ENCODE assay signal across 22 cellular contexts in the genomic region with DNA sequence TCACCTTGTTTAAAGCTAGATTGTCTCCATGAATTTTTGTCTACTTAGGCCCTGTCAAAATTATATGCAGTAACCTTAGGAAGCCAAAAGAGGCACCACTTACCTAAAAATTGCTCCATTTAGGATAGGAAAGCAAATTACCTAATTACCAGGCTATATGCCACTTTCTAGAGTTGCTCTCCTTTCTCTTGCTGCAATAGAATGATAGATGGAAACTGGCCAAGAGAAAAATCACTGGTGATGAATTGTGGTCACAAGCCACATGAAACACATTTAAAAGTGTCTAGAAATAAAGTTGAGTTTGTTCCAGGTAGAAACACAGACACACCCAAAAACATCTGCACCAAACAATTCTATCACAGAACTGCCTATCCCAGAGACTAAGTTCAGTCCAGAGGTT.
DNase-seq lines count a peak whose midpoint lies in the region; FAIRE-seq and TF ChIP-seq lines count a peak whose summit lies in the region.
"Had no signal": no experiment of that assay in that cellular context is flagged by ENCODE, and none has a peak within 500 bp of the region (broad histone marks: within the 10 kb centered on the region; RNA-seq: fewer than 3 reads in every experiment).

No MANE protein-coding gene starts in this region.

- H2AFZ ChIP-seq in mammary epithelial cell (ENCODE audit: low read depth, low read length) = no peak overlapping the region

- H3K4me2 ChIP-seq in mammary epithelial cell (ENCODE audit: insufficient read depth, low read depth, low read length) = no peak overlapping the region
- H3K4me2 ChIP-seq: KMS-11 had no signal

- FAIRE-seq in urothelium cell line (lab: Jason Lieb, UNC) = no peak
- FAIRE-seq: GM12878 had no signal

- no peaks in the 10 kb centered on the region for H3K9me3 ChIP-seq in mammary epithelial cell (replicated peaks; ENCODE audit: insufficient read depth, low read length)
- H3K9me3 ChIP-seq: BE2C, SJCRH30 had no signal

- H3K9ac ChIP-seq in mammary epithelial cell (ENCODE audit: insufficient read depth, low read length) = no peak overlapping the region
- H3K9ac ChIP-seq: KMS-11 had no signal

- peaks cover 2% of the 10 kb centered on the region for H3K27me3 ChIP-seq in mammary epithelial cell (ENCODE audit: insufficient read depth, low read length)
- H3K27me3 ChIP-seq: BE2C, SJCRH30 had no signal

- no peak overlapping the region for H3K27ac ChIP-seq in mammary epithelial cell (ENCODE audit: insufficient read depth, low read depth, low read length)
- H3K27ac ChIP-seq: 22Rv1, KMS-11, SJCRH30 had no signal

- BruUV-seq in mammary epithelial cell (replicated peaks; lab: Mats Ljungman, UMichigan) = no TSS peak

- intact Hi-C loops in mammary epithelial cell (cut with micrococcal nuclease) = loop anchor here (1.0 kb wide), 2 partner anchors 27 to 296 kb away; no protein-coding TSS in a partner anchor

- H3K4me3 ChIP-seq in mammary epithelial cell (replicated peaks in 1 of 3; ENCODE audit: insufficient read depth in 1 of 3, low read depth in 2 of 3, low read length in 3 of 3) (no peak overlapping the region), fibroblast of pulmonary artery (replicated peaks; ENCODE audit: low read depth, low read length) (no peak overlapping the region)
- H3K4me3 ChIP-seq: GM12878, SJCRH30 had no signal

- no peaks in the 10 kb centered on the region for H4K20me1 ChIP-seq in mammary epithelial cell (ENCODE audit: insufficient read depth, low read length)

- TF ChIP-seq CTCF in mammary epithelial cell (conservative IDR thresholded peaks at IDR 0.05 in 1 of 2, IDR thresholded peaks at IDR 0.05 in 1 of 2; ENCODE audit: extremely low read depth in 1 of 2, insufficient read depth in 1 of 2, low read depth in 1 of 2, low read length in 2 of 2) (peak; percentile 37), fibroblast of pulmonary artery (IDR thresholded peaks at IDR 0.05; ENCODE audit: low read length, missing control alignments) (no peak)

- dilution Hi-C loops in mammary epithelial cell (cut with HindIII; ENCODE audit: low sequenced_read_pairs) = no loop called here

- H3K79me2 ChIP-seq in mammary epithelial cell (ENCODE audit: insufficient read depth, low read length) = no peaks in the 10 kb centered on the region

- H3K36me3 ChIP-seq in mammary epithelial cell (ENCODE audit: insufficient read depth, low read length) = no peaks in the 10 kb centered on the region
- H3K36me3 ChIP-seq: BE2C, SJCRH30 had no signal

- CTCF ChIA-PET in mammary epithelial cell (lab: Charles Lee; ENCODE audit: low non-redundant PET) = no interaction called here

- no peaks in the 10 kb centered on the region for H3K4me1 ChIP-seq in mammary epithelial cell (ENCODE audit: insufficient read depth, low read length)
- H3K4me1 ChIP-seq: BE2C, SJCRH30 had no signal

- in situ Hi-C loops in mammary epithelial cell (cut with MboI; ENCODE audit: low sequenced_read_pairs in 2 of 2) = no loop called here

- peak; percentile 1 for DNase-seq in DMS53 (lab: John Stamatoyannopoulos, UW)
- no peak for DNase-seq in DMS53 treated with DMSO at 0.1 percent for 48 hours (lab: John Stamatoyannopoulos, UW; ENCODE audit: unreplicated experiment)
- peak; percentile 73 for DNase-seq in mammary epithelial cell
- peak; percentile 0 for DNase-seq in fibroblast of pulmonary artery (ENCODE audit: low read depth)
- DNase-seq in urothelium cell line (ENCODE audit: low spot score) = peak; percentile 7
- no peak for DNase-seq in OCI-M2 (lab: John Stamatoyannopoulos, UW; ENCODE audit: unreplicated experiment)
- no peak for DNase-seq in NCI-H1930 (lab: John Stamatoyannopoulos, UW)
- DNase-seq in activated gamma-delta T cell treated with Interleukin-2 at 50 U/mL for 16 hours = no peak
- DNase-seq: BE2C; CD4-positive, CD25-positive, alpha-beta regulatory T cell; COR-L47; DMS 273 treated with DMSO at 0.1 percent for 48 hours; GF-D8; H7; NCI-H1417; NCI-H187; NCI-H226; NCI-H524; SJCRH30 had no signal

Comparison
In these comparisons a context has a peak if more than half of its experiments do, and no peak if none do; other contexts are left out.
1. DNase-seq: peak in DMS53 (single experiment), mammary epithelial cell (single experiment), fibroblast of pulmonary artery (single experiment) and urothelium cell line (single experiment); none in DMS53 treated with DMSO at 0.1 percent for 48 hours (single experiment), OCI-M2 (single experiment), NCI-H1930 (0 of 2) and activated gamma-delta T cell treated with Interleukin-2 at 50 U/mL for 16 hours (single experiment).